In the genomic region with DNA sequence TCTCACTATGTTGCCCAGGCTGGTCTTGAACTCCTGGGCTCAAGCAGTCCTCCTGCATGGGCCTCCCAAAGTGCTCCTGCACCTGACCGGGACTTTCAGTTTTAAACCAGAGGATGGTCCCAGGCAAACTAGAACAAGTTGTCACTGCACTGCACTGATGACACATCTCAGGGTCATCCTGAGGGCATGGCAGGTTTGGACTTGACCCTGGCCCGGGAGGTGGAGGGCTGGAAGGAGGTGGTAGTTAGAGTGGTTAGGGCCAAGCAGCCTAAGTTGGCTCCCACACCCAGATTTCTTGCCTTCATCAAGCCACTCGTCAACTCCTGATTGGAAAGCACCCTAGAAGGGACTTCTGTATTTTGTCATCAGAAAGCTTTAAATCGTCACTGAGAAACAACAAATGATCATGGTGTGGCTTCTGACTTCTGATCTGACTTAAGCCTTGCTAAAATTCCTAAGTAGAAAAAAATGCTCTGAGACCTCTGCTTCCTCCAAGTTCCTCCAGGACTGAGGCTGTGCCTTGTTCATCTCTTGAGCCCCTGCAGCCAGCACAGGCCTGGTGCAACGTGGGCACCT, we compare ENCODE assay signal across 11 cellular contexts. TPM values are rescaled to one million over a fixed set of nuclear protein-coding genes. Genes with fewer than 3 reads are reported as not detected.
"Had no signal": no experiment of that assay in that cellular context is flagged by ENCODE, and none has a peak within 500 bp of the region (broad histone marks: within the 10 kb centered on the region; RNA-seq: fewer than 3 reads in every experiment).

No MANE protein-coding gene starts in this region.

- DNase-seq: activated CD4-positive, alpha-beta memory T cell treated with anti-CD3 and anti-CD28 coated beads for 36 hours; activated naive CD8-positive, alpha-beta T cell treated with anti-CD3 and anti-CD28 coated beads, Interleukin-2, amount 10 ng/mL, durations not matched to agents 7 days and 5 days; activated T-cell treated with anti-CD3 and anti-CD28 coated beads, Interleukin-2, amount 50 U/mL, for 48 hours; anterior cingulate cortex; hippocampal formation; kidney glomerular epithelial cell; stimulated activated CD4-positive, alpha-beta T cell treated with anti-CD3 and anti-CD28 coated beads, Interleukin-4, amount 100 ng/mL, for 24 hours; T-helper 9 cell; testis had no signal

- H3K27me3 Mint-ChIP-seq: activated naive CD8-positive, alpha-beta T cell treated with anti-CD3 and anti-CD28 coated beads, Interleukin-2, amount 10 ng/mL, durations not matched to agents 7 days and 5 days; stimulated activated naive CD8-positive, alpha-beta T cell treated with anti-CD3 and anti-CD28 coated beads, Interleukin-15, Interleukin-2, amounts not matched to agents 100 ng/mL and 50 ng/mL, for 24 hours had no signal

- H3K27me3 ChIP-seq: testis had no signal

- H3K27ac ChIP-seq: testis had no signal

- H3K4me3 ChIP-seq: testis had no signal

- H3K9me3 Mint-ChIP-seq: activated CD4-positive, alpha-beta memory T cell treated with anti-CD3 and anti-CD28 coated beads for 36 hours; activated naive CD8-positive, alpha-beta T cell treated with anti-CD3 and anti-CD28 coated beads, Interleukin-2, amount 10 ng/mL, durations not matched to agents 7 days and 5 days; memory B cell; stimulated activated naive CD8-positive, alpha-beta T cell treated with anti-CD3 and anti-CD28 coated beads, Interleukin-15, Interleukin-2, amounts not matched to agents 100 ng/mL and 50 ng/mL, for 24 hours had no signal

- H3K4me1 Mint-ChIP-seq: activated naive CD8-positive, alpha-beta T cell treated with anti-CD3 and anti-CD28 coated beads, Interleukin-2, amount 10 ng/mL, durations not matched to agents 7 days and 5 days; memory B cell had no signal

- H3K27ac Mint-ChIP-seq: activated CD4-positive, alpha-beta memory T cell treated with anti-CD3 and anti-CD28 coated beads for 36 hours; activated naive CD8-positive, alpha-beta T cell treated with anti-CD3 and anti-CD28 coated beads, Interleukin-2, amount 10 ng/mL, durations not matched to agents 7 days and 5 days; memory B cell; stimulated activated naive CD8-positive, alpha-beta T cell treated with anti-CD3 and anti-CD28 coated beads, Interleukin-15, Interleukin-2, amounts not matched to agents 100 ng/mL and 50 ng/mL, for 24 hours had no signal

- H3K36me3 Mint-ChIP-seq: activated CD4-positive, alpha-beta memory T cell treated with anti-CD3 and anti-CD28 coated beads for 36 hours; activated naive CD8-positive, alpha-beta T cell treated with anti-CD3 and anti-CD28 coated beads, Interleukin-2, amount 10 ng/mL, durations not matched to agents 7 days and 5 days; memory B cell had no signal

- H3K4me3 Mint-ChIP-seq: activated CD4-positive, alpha-beta memory T cell treated with anti-CD3 and anti-CD28 coated beads for 36 hours; activated naive CD8-positive, alpha-beta T cell treated with anti-CD3 and anti-CD28 coated beads, Interleukin-2, amount 10 ng/mL, durations not matched to agents 7 days and 5 days; memory B cell; stimulated activated naive CD8-positive, alpha-beta T cell treated with anti-CD3 and anti-CD28 coated beads, Interleukin-15, Interleukin-2, amounts not matched to agents 100 ng/mL and 50 ng/mL, for 24 hours had no signal

- H3K9me3 ChIP-seq: testis had no signal

RNA-seq across cellular contexts. Expression of a gene that starts 43.5 kb away (rescaled TPM):
- total RNA-seq: activated CD4-positive, alpha-beta memory T cell treated with anti-CD3 and anti-CD28 coated beads for 36 hours; activated naive CD8-positive, alpha-beta T cell treated with anti-CD3 and anti-CD28 coated beads, Interleukin-2, amount 10 ng/mL, durations not matched to agents 7 days and 5 days had no signal
